Comparison of ENCODE assay signal across 1 cellular context in the genomic region with DNA sequence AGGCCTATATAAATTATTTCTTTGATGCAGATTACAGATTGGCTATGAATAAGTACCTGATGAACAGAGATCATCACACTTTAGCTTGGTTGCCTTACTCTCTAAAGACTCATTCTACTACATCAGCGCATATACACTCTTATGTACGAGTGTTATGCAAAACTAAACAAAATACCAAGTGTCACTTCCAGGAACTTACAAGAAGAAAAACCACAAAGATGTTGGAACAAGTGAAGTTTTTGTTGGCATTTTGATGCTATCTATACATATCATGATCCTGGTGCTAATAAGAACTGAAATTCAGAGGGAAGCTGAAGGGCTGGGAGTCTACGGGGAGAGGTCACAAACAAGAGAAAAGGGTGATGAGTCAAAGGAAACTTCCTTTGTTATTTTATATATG.
TF ChIP-seq lines count a peak whose summit lies in the region.

No MANE protein-coding gene starts in this region.

TF ChIP-seq in IMR-90, 13 proteins besides CTCF, POLR2A, EP300 and RAD21:
- TF ChIP-seq CEBPB (IDR thresholded peaks at IDR 0.05; ENCODE audit: low read depth, low read length), result no peak
- no peak for TF ChIP-seq BHLHE40 (IDR thresholded peaks at IDR 0.05; ENCODE audit: low read depth, low read length)
- TF ChIP-seq RCOR1 (IDR thresholded peaks at IDR 0.05; ENCODE audit: insufficient replicate concordance, low read length), result no peak
- TF ChIP-seq, protein P1, sequence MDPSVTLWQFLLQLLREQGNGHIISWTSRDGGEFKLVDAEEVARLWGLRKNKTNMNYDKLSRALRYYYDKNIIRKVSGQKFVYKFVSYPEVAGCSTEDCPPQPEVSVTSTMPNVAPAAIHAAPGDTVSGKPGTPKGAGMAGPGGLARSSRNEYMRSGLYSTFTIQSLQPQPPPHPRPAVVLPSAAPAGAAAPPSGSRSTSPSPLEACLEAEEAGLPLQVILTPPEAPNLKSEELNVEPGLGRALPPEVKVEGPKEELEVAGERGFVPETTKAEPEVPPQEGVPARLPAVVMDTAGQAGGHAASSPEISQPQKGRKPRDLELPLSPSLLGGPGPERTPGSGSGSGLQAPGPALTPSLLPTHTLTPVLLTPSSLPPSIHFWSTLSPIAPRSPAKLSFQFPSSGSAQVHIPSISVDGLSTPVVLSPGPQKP (IDR thresholded peaks at IDR 0.05; ENCODE audit: borderline replicate concordance, low read depth, low read length), result no peak
- no peak for TF ChIP-seq RFX5 (IDR thresholded peaks at IDR 0.05; ENCODE audit: low read depth, low read length)
- TF ChIP-seq FOS (IDR thresholded peaks at IDR 0.05; ENCODE audit: low read depth, low read length), result no peak
- no peak for TF ChIP-seq SMC3 (IDR thresholded peaks at IDR 0.05; ENCODE audit: low read depth, low read length)
- TF ChIP-seq, protein P2, sequence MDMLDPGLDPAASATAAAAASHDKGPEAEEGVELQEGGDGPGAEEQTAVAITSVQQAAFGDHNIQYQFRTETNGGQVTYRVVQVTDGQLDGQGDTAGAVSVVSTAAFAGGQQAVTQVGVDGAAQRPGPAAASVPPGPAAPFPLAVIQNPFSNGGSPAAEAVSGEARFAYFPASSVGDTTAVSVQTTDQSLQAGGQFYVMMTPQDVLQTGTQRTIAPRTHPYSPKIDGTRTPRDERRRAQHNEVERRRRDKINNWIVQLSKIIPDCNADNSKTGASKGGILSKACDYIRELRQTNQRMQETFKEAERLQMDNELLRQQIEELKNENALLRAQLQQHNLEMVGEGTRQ (IDR thresholded peaks at IDR 0.05; ENCODE audit: low read depth, low read length), result no peak
- TF ChIP-seq CHD1 (IDR thresholded peaks at IDR 0.05; ENCODE audit: low read depth, low read length), result no peak
- no peak for TF ChIP-seq MAFK (IDR thresholded peaks at IDR 0.05; ENCODE audit: low read depth, low read length)
- TF ChIP-seq MAZ (IDR thresholded peaks at IDR 0.05; ENCODE audit: borderline replicate concordance, low read depth, low read length), result no peak
- TF ChIP-seq NFE2L2 (IDR thresholded peaks at IDR 0.05; ENCODE audit: low read depth, low read length), result no peak
- no peak for TF ChIP-seq MXI1 (IDR thresholded peaks at IDR 0.05; ENCODE audit: borderline replicate concordance, low read depth, low read length)
